In the genomic region with DNA sequence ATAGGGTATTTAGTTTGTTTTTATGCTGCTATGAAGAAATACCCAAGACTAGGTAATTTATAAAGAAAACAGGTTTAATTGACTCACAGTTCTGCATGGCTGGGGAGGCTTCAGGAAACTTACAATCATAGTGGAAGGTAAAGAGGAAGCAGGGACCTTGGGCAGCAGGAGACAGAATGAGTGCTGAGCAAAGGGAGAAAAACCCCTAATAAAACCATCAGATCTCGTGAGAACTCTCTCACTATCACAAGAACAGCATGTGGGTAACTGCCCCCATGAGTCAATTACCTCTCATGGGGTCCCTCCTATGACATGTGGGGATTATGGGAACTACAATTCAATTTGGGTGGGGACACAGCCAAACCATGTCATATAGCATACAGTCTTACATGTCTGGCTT, we compare ENCODE assay signal across 1 cellular context.
TF ChIP-seq lines count a peak whose summit lies in the region.

No MANE protein-coding gene starts in this region.

TF ChIP-seq in GM12878, 131 proteins besides CTCF, POLR2A, EP300 and RAD21 (continued from another document):
- TF ChIP-seq, protein P1, sequence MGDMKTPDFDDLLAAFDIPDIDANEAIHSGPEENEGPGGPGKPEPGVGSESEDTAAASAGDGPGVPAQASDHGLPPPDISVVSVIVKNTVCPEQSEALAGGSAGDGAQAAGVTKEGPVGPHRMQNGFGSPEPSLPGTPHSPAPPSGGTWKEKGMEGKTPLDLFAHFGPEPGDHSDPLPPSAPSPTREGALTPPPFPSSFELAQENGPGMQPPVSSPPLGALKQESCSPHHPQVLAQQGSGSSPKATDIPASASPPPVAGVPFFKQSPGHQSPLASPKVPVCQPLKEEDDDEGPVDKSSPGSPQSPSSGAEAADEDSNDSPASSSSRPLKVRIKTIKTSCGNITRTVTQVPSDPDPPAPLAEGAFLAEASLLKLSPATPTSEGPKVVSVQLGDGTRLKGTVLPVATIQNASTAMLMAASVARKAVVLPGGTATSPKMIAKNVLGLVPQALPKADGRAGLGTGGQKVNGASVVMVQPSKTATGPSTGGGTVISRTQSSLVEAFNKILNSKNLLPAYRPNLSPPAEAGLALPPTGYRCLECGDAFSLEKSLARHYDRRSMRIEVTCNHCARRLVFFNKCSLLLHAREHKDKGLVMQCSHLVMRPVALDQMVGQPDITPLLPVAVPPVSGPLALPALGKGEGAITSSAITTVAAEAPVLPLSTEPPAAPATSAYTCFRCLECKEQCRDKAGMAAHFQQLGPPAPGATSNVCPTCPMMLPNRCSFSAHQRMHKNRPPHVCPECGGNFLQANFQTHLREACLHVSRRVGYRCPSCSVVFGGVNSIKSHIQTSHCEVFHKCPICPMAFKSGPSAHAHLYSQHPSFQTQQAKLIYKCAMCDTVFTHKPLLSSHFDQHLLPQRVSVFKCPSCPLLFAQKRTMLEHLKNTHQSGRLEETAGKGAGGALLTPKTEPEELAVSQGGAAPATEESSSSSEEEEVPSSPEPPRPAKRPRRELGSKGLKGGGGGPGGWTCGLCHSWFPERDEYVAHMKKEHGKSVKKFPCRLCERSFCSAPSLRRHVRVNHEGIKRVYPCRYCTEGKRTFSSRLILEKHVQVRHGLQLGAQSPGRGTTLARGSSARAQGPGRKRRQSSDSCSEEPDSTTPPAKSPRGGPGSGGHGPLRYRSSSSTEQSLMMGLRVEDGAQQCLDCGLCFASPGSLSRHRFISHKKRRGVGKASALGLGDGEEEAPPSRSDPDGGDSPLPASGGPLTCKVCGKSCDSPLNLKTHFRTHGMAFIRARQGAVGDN (IDR thresholded peaks at IDR 0.05) = 0 out of 2 replicates have a peak, but pooled peaks have one; percentile 40
